ENCODE assay signal across 34 cellular contexts in the genomic region with DNA sequence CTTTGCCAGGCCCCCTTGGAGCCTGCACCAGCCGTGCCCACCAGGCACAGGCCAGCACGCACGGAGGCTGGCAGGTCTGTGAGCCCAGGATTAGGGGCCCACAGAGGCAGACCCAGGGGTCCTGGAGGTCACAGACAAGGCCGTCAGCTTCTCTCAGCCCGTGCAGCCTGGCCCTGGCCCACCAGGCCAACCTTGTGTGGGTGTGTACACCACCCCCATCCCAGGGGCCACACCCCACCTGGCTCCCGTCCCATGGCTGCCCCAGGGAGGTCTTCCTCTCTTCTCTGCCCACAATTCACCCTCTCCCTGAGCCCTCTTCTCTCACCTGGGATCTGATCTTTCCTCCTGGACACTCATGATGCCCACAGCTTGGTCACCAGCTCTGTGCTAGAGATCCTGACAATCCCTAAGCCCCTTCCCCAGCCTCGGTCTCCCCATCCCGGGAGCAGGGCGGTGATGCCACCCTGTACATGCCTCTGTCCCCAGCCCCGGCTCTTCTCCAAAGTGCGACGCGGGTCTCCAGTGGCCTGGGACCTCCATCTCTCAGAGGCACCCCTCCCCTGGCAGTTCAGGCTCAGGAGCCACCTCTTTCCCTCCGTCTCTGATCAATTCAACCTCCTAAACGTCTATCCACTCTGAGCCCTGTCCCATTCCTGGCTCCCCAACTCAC. TPM values are rescaled to one million over a fixed set of nuclear protein-coding genes. Genes with fewer than 3 reads are reported as not detected.
A peak's percentile ranks its signal among the peaks of the same experiment; 100 is the strongest.
DNase-seq lines count a peak whose midpoint lies in the region; ATAC-seq, FAIRE-seq and TF ChIP-seq lines count a peak whose summit lies in the region.
"Had no signal": no experiment of that assay in that cellular context is flagged by ENCODE, and none has a peak within 500 bp of the region (broad histone marks: within the 10 kb centered on the region; RNA-seq: fewer than 3 reads in every experiment).

No MANE protein-coding gene starts in this region.

- no peak for FAIRE-seq in kidney (lab: Jason Lieb, UNC)
- FAIRE-seq: GM12892, K562 had no signal

- no peaks in the 10 kb centered on the region for H3K9me2 ChIP-seq in SK-N-SH

- H3K36me3 Mint-ChIP-seq in Caco-2 (ENCODE audit: insufficient read depth, unreplicated experiment) = peaks cover 27% of the 10 kb centered on the region

- BruUV-seq in Caco-2 (replicated peaks; lab: Mats Ljungman, UMichigan) = no TSS peak

- H3K27me3 Mint-ChIP-seq in Caco-2 (ENCODE audit: insufficient read depth, unreplicated experiment) = peaks cover 2% of the 10 kb centered on the region

- 84% methylated on average over 9 of the region's 15 CpGs for WGBS in SK-N-SH (ENCODE audit: low lambda C conversion rate)

- no peak for TF ChIP-seq RAD21 in SK-N-SH (IDR thresholded peaks at IDR 0.05; ENCODE audit: low read length)

- H3K27ac Mint-ChIP-seq in Caco-2 (ENCODE audit: unreplicated experiment) = peak overlapping the region; percentile 11
- H3K27ac Mint-ChIP-seq: dendritic cell treated with granulocyte-macrophage colony-stimulating factor and Interleukin-4, amounts not matched to agents 40 ng/mL and 50 ng/mL, for 4 days had no signal

- no peaks in the 10 kb centered on the region for H4K20me1 ChIP-seq in SK-N-SH (ENCODE audit: insufficient read depth)

- H3K9me3 Mint-ChIP-seq in Caco-2 (ENCODE audit: unreplicated experiment) = peaks cover 18% of the 10 kb centered on the region

- peaks cover 10% of the 10 kb centered on the region for H3F3A ChIP-seq in SK-N-SH (replicated peaks; ENCODE audit: insufficient read depth)

- H3K4me3 ChIP-seq in SK-N-SH (ENCODE audit: low read depth in 2 of 2, low read length in 1 of 2) (no peak overlapping the region), Caco-2 (ENCODE audit: low read depth, low read length) (no peak overlapping the region), kidney (ENCODE audit: low read length in 2 of 2) (no peak overlapping the region)
- H3K4me3 ChIP-seq: BLaER1 treated with 17β-estradiol and CSF1 and Interleukin-3, amounts not matched to agents 10 nM and 100 nM; esophagus squamous epithelium; heart right ventricle; K562; right lobe of liver; SK-N-MC; transverse colon had no signal

- no peak overlapping the region for H3K9ac ChIP-seq in SK-N-SH
- no peak overlapping the region for H3K9ac ChIP-seq in kidney (ENCODE audit: low read length in 2 of 2)
- H3K9ac ChIP-seq: BLaER1 treated with 17β-estradiol and CSF1 and Interleukin-3, amounts not matched to agents 10 nM and 100 nM; parathyroid adenoma had no signal

- CTCF ChIA-PET in SK-N-SH (lab: Yijun Ruan, JAX) = interaction anchor here (1.0 kb wide), 1 partner anchor 49 kb away, joined by 3 read pairs; no protein-coding TSS in a partner anchor
- CTCF ChIA-PET in Caco-2 (lab: Charles Lee) = no interaction called here

- H3K4me1 ChIP-seq in SK-N-SH (ENCODE audit: control insufficient read depth in 1 of 2, insufficient read depth in 2 of 2, low read depth in 1 of 2, low read length in 1 of 2) = peaks cover 12 to 24% of the 10 kb centered on the region in 2 experiments; a peak in 3 of 4 replicates
- peaks cover 22% of the 10 kb centered on the region for H3K4me1 ChIP-seq in Caco-2
- H3K4me1 ChIP-seq in kidney (ENCODE audit: control insufficient read depth in 1 of 2, insufficient read depth in 1 of 2, low read depth in 1 of 2, low read length in 2 of 2) = peaks cover 0 to 23% of the 10 kb centered on the region in 2 donors

- intact Hi-C loops in Caco-2 (cut with micrococcal nuclease; ENCODE audit: unreplicated experiment) = no loop called here
- intact Hi-C loops in kidney (cut with DNase I) = no loop called here
- intact Hi-C loops in sciatic nerve (cut with DNase I) = no loop called here

- H3K36me3 ChIP-seq in SK-N-SH (replicated peaks in 1 of 2; ENCODE audit: control insufficient read depth in 1 of 2, insufficient read depth in 2 of 2, low read length in 1 of 2) (no peaks in the 10 kb centered on the region), Caco-2 (ENCODE audit: control insufficient read depth, insufficient read depth, low read length) (no peaks in the 10 kb centered on the region), kidney (ENCODE audit: control insufficient read depth in 1 of 2, insufficient read depth in 2 of 2, low read length in 2 of 2) (no peaks in the 10 kb centered on the region)
- H3K36me3 ChIP-seq: esophagus squamous epithelium, heart right ventricle, right lobe of liver, transverse colon had no signal

- no peak overlapping the region for H3K4me2 ChIP-seq in SK-N-SH

- H3K27me3 ChIP-seq in SK-N-SH (ENCODE audit: insufficient read depth) (no peaks in the 10 kb centered on the region), Caco-2 (replicated peaks; ENCODE audit: control insufficient read depth, insufficient read depth, low read length) (no peaks in the 10 kb centered on the region)
- H3K27me3 ChIP-seq: BLaER1 treated with 17β-estradiol and CSF1 and Interleukin-3, amounts not matched to agents 10 nM and 100 nM; right lobe of liver; transverse colon had no signal

- H3K79me2 ChIP-seq in SK-N-SH (ENCODE audit: insufficient read depth) = 0 out of 2 replicates have a peak, but pooled peaks cover 5% of the 10 kb centered on the region
- H3K79me2 ChIP-seq: parathyroid adenoma had no signal

- TF ChIP-seq CTCF in SK-N-SH (IDR thresholded peaks at IDR 0.05) = no peak
- no peak for TF ChIP-seq CTCF in Caco-2 (IDR thresholded peaks at IDR 0.05; ENCODE audit: insufficient read depth in 1 of 2, low read depth in 1 of 2, low read length in 1 of 2, severe bottlenecking in 1 of 2, unreplicated experiment in 1 of 2)
- TF ChIP-seq CTCF in kidney (IDR thresholded peaks at IDR 0.05; ENCODE audit: borderline replicate concordance, extremely low read depth, insufficient read depth) = no peak

- no peak for ATAC-seq in SK-N-SH treated with all-trans-retinoic acid at 6 μM for 48 hours
- ATAC-seq in sciatic nerve = no peak
- no peak for ATAC-seq in HG02970 (IDR thresholded peaks at IDR 0.05; ENCODE audit: low FRiP score, unreplicated experiment)
- ATAC-seq: heart right ventricle, K562, right lobe of liver had no signal

- DNase-seq in SK-N-SH (peak; percentile 6), Caco-2 (no peak), kidney (peak; percentile 57), sciatic nerve (ENCODE audit: low spot score) (peak; percentile 53), SKM-1 treated with dmso at 0.1 percent for 144 hours (lab: John Stamatoyannopoulos, UW; ENCODE audit: unreplicated experiment) (no peak), inferior parietal cortex (ENCODE audit: extremely low spot score) (no peak)
- DNase-seq: activated CD4-positive, alpha-beta T cell treated with anti-CD3 and anti-CD28 coated beads for 4 hours; activated effector memory CD4-positive, alpha-beta T cell treated with Interleukin-2 at 50 U/mL for 16 hours; central memory CD4-positive, alpha-beta T cell; COR-L47; esophagus squamous epithelium; foreskin melanocyte; H7; heart right ventricle; NCI-H1930; NCI-H526; OCI-M1; right lobe of liver; stimulated activated CD4-positive, alpha-beta T cell treated with anti-CD3 and anti-CD28 coated beads, Interleukin-4, amount 100 ng/mL, for 24 hours; T-helper 9 cell; transverse colon had no signal

- H3K4me1 Mint-ChIP-seq in Caco-2 (ENCODE audit: low read depth, unreplicated experiment) = peaks cover 6% of the 10 kb centered on the region

- no peak overlapping the region for H3K4me3 Mint-ChIP-seq in Caco-2 (ENCODE audit: unreplicated experiment)
- H3K4me3 Mint-ChIP-seq: dendritic cell treated with granulocyte-macrophage colony-stimulating factor and Interleukin-4, amounts not matched to agents 40 ng/mL and 50 ng/mL, for 4 days had no signal

- H3K27ac ChIP-seq in SK-N-SH (ENCODE audit: low read depth in 2 of 2, low read length in 1 of 2) = no peak overlapping the region
- H3K27ac ChIP-seq in kidney (ENCODE audit: low read depth in 2 of 2, low read length in 2 of 2) = no peak overlapping the region
- H3K27ac ChIP-seq: 22Rv1; BLaER1 treated with 17β-estradiol and CSF1 and Interleukin-3, amounts not matched to agents 10 nM and 100 nM; heart right ventricle; parathyroid adenoma; right lobe of liver; SK-N-MC; transverse colon; VCaP had no signal

- POLR2A ChIA-PET in SK-N-SH (lab: Yijun Ruan, JAX) = no interaction called here
- POLR2A ChIA-PET in Caco-2 (lab: Charles Lee) = no interaction called here

- H3K9me3 ChIP-seq in SK-N-SH (no peaks in the 10 kb centered on the region), Caco-2 (peaks cover 4% of the 10 kb centered on the region; the same call in 1 of the 2 replicates), kidney (ENCODE audit: control insufficient read depth in 1 of 2, low read length in 2 of 2) (no peaks in the 10 kb centered on the region)
- H3K9me3 ChIP-seq: esophagus squamous epithelium, right lobe of liver, transverse colon had no signal

- H2AFZ ChIP-seq in SK-N-SH (ENCODE audit: low read depth) = no peak overlapping the region
- H2AFZ ChIP-seq: parathyroid adenoma had no signal

- TF ChIP-seq EP300 in SK-N-SH (IDR thresholded peaks at IDR 0.05; ENCODE audit: borderline replicate concordance in 1 of 2, low read depth in 1 of 2, low read length in 1 of 2) = no peak

TF ChIP-seq in SK-N-SH, 30 proteins besides CTCF, POLR2A, EP300 and RAD21:
- TF ChIP-seq RCOR1 (IDR thresholded peaks at IDR 0.05; ENCODE audit: low read length) = no peak
- TF ChIP-seq, protein P1, sequence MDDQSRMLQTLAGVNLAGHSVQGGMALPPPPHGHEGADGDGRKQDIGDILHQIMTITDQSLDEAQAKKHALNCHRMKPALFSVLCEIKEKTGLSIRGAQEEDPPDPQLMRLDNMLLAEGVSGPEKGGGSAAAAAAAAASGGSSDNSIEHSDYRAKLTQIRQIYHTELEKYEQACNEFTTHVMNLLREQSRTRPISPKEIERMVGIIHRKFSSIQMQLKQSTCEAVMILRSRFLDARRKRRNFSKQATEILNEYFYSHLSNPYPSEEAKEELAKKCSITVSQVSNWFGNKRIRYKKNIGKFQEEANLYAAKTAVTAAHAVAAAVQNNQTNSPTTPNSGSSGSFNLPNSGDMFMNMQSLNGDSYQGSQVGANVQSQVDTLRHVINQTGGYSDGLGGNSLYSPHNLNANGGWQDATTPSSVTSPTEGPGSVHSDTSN (IDR thresholded peaks at IDR 0.05) = no peak

TF ChIP-seq in SK-N-SH treated with all-trans-retinoic acid at 6 μM for 48 hours, 23 proteins besides CTCF, POLR2A, EP300 and RAD21 (continues in another document):
- TF ChIP-seq ZNF8 (CRISPR knock-in tag; IDR thresholded peaks at IDR 0.05) = no peak
- TF ChIP-seq ZNF565 (CRISPR knock-in tag; conservative IDR thresholded peaks at IDR 0.05; ENCODE audit: low read depth) = no peak
- TF ChIP-seq CSDC2 (CRISPR knock-in tag; IDR thresholded peaks at IDR 0.05) = no peak
- no peak for TF ChIP-seq ARNTL (CRISPR knock-in tag; IDR thresholded peaks at IDR 0.05; ENCODE audit: borderline replicate concordance, low read depth)
- TF ChIP-seq ZNF70 (CRISPR knock-in tag; IDR thresholded peaks at IDR 0.05) = no peak
- TF ChIP-seq SNAI2 (CRISPR knock-in tag; IDR thresholded peaks at IDR 0.05) = no peak
- no peak for TF ChIP-seq ZFP3 (CRISPR knock-in tag; IDR thresholded peaks at IDR 0.05)
- TF ChIP-seq OSR1 (CRISPR knock-in tag; IDR thresholded peaks at IDR 0.05) = no peak

RNA-seq across cellular contexts. Expression of a gene that starts 31.1 kb away (rescaled TPM):
- polyA plus RNA-seq in SK-N-SH (2012; rRNA removed) (0.03 TPM in 1 of 2 replicates, not detected in the other), kidney (ENCODE audit: insufficient read depth, low read depth, low replicate concordance) (0.17 TPM)
- polyA plus RNA-seq in SK-N-SH (2012; cell fraction: cytosol; rRNA removed) = 0.03 TPM in 1 of 2 replicates, not detected in the other
- 0.28 and 0.37 TPM in 2 replicates for polyA plus RNA-seq in SK-N-SH (2012; cell fraction: nucleus; rRNA removed)
- total RNA-seq in Caco-2 (2022) (0.19 TPM in 1 of 2 replicates, not detected in the other), kidney (4.2 TPM), sciatic nerve (3.2 TPM)
- total RNA-seq: G401, H7, M059J had no signal
- polyA plus RNA-seq: neural cell had no signal

Comparison
In these comparisons a context has a peak if more than half of its experiments do, and no peak if none do; other contexts are left out.
1. DNase-seq: peak in SK-N-SH (single experiment), kidney (single experiment) and sciatic nerve (single experiment); none in Caco-2 (0 of 2), SKM-1 treated with dmso at 0.1 percent for 144 hours (single experiment) and inferior parietal cortex (single experiment).